28 cellular contexts compared by ENCODE assay signal in genomic region chr3:132781922-132782321, GRCh38.
"Had no signal": no experiment of that assay in that cellular context is flagged by ENCODE, and none has a peak within 500 bp of the region (broad histone marks: within the 10 kb centered on the region; RNA-seq: fewer than 3 reads in every experiment).

No MANE protein-coding gene starts in this region.

- H3K9me3 ChIP-seq: ascending aorta, breast epithelium, colonic mucosa had no signal

- H3K4me3 ChIP-seq: ascending aorta, breast epithelium, cardiac muscle cell, colonic mucosa, dorsolateral prefrontal cortex had no signal

- DNase-seq: activated CD4-positive, alpha-beta memory T cell treated with anti-CD3 and anti-CD28 coated beads, Interleukin-2, amount 10 ng/mL, durations not matched to agents 7 days and 5 days; activated CD4-positive, alpha-beta T cell treated with anti-CD3 and anti-CD28 coated beads for 36 hours; activated CD4-positive, alpha-beta T cell treated with anti-CD3 and anti-CD28 coated beads, Interleukin-2, amount 10 ng/mL, durations not matched to agents 24 days and 14 days; activated CD4-positive, alpha-beta T cell treated with anti-CD3 and anti-CD28 coated beads, Interleukin-2, amount 50 U/mL, for 4 hours; activated CD4-positive, CD25-positive, alpha-beta regulatory T cell; activated CD4-positive, CD25-positive, alpha-beta regulatory T cell treated with anti-CD3 and anti-CD28 coated beads, Interleukin-2, amount 50 U/mL, for 72 hours; activated effector memory CD4-positive, alpha-beta T cell treated with Interleukin-2 at 50 U/mL for 16 hours; activated naive CD4-positive, alpha-beta T cell treated with anti-CD3 and anti-CD28 coated beads for 36 hours; activated naive CD8-positive, alpha-beta T cell treated with anti-CD3 and anti-CD28 coated beads, Interleukin-2, amount 10 ng/mL, durations not matched to agents 7 days and 5 days; activated T-cell treated with anti-CD3 and anti-CD28 coated beads, Interleukin-2, amount 50 U/mL, for 4 hours; central memory CD4-positive, alpha-beta T cell; cerebellar nuclear complex; colonic mucosa; dorsolateral prefrontal cortex; effector memory CD4-positive, alpha-beta T cell; endodermal cell; foreskin fibroblast; head of caudate nucleus; hippocampal formation; T-helper 17 cell; T1000 had no signal

- H3K9me3 Mint-ChIP-seq: activated CD4-positive, alpha-beta memory T cell treated with anti-CD3 and anti-CD28 coated beads, Interleukin-2, amount 10 ng/mL, durations not matched to agents 7 days and 5 days; activated CD4-positive, alpha-beta T cell treated with anti-CD3 and anti-CD28 coated beads, Interleukin-2, amount 10 ng/mL, durations not matched to agents 24 days and 14 days; activated naive CD4-positive, alpha-beta T cell treated with anti-CD3 and anti-CD28 coated beads for 36 hours; activated naive CD4-positive, alpha-beta T cell treated with anti-CD3 and anti-CD28 coated beads, Interleukin-2, amount 50 U/mL, for 24 hours; activated naive CD8-positive, alpha-beta T cell treated with anti-CD3 and anti-CD28 coated beads, Interleukin-2, amount 10 ng/mL, durations not matched to agents 7 days and 5 days; activated T-cell treated with anti-CD3 and anti-CD28 coated beads, Interleukin-2, amount 50 U/mL, for 4 hours; activated T-helper 17 cell treated with anti-CD3 and anti-CD28 coated beads, Interleukin-2, amount 50 U/mL, for 72 hours; endodermal cell; T-helper 2 cell treated with Interferon-gamma antibody and Interleukin-4, amounts not matched to agents 5 μg/mL and 100 μg/mL, for 36 hours had no signal

- H3K4me1 ChIP-seq: breast epithelium, colonic mucosa had no signal

- H3K4me3 Mint-ChIP-seq: activated CD4-positive, alpha-beta memory T cell treated with anti-CD3 and anti-CD28 coated beads, Interleukin-2, amount 10 ng/mL, durations not matched to agents 7 days and 5 days; activated CD4-positive, alpha-beta T cell treated with anti-CD3 and anti-CD28 coated beads for 36 hours; activated CD4-positive, alpha-beta T cell treated with anti-CD3 and anti-CD28 coated beads, Interleukin-2, amount 10 ng/mL, durations not matched to agents 24 days and 14 days; activated naive CD4-positive, alpha-beta T cell treated with anti-CD3 and anti-CD28 coated beads for 36 hours; activated naive CD4-positive, alpha-beta T cell treated with anti-CD3 and anti-CD28 coated beads, Interleukin-2, amount 50 U/mL, for 24 hours; activated naive CD8-positive, alpha-beta T cell treated with anti-CD3 and anti-CD28 coated beads, Interleukin-2, amount 10 ng/mL, durations not matched to agents 7 days and 5 days; activated T-cell treated with anti-CD3 and anti-CD28 coated beads, Interleukin-2, amount 50 U/mL, for 4 hours; activated T-helper 17 cell treated with anti-CD3 and anti-CD28 coated beads, Interleukin-2, amount 50 U/mL, for 72 hours; brain; endodermal cell; T-helper 17 cell; T-helper 2 cell treated with Interferon-gamma antibody and Interleukin-4, amounts not matched to agents 5 μg/mL and 100 μg/mL, for 36 hours had no signal

- H3K36me3 Mint-ChIP-seq: activated naive CD4-positive, alpha-beta T cell treated with anti-CD3 and anti-CD28 coated beads, Interleukin-2, amount 50 U/mL, for 24 hours; activated naive CD8-positive, alpha-beta T cell treated with anti-CD3 and anti-CD28 coated beads, Interleukin-2, amount 10 ng/mL, durations not matched to agents 7 days and 5 days; brain had no signal

- H3K27ac ChIP-seq: ascending aorta, breast epithelium, cardiac muscle cell, colonic mucosa, dorsolateral prefrontal cortex had no signal

- H3K27ac Mint-ChIP-seq: activated CD4-positive, alpha-beta memory T cell treated with anti-CD3 and anti-CD28 coated beads, Interleukin-2, amount 10 ng/mL, durations not matched to agents 7 days and 5 days; activated CD4-positive, alpha-beta T cell treated with anti-CD3 and anti-CD28 coated beads for 36 hours; activated CD4-positive, alpha-beta T cell treated with anti-CD3 and anti-CD28 coated beads, Interleukin-2, amount 10 ng/mL, durations not matched to agents 24 days and 14 days; activated naive CD4-positive, alpha-beta T cell treated with anti-CD3 and anti-CD28 coated beads for 36 hours; activated naive CD4-positive, alpha-beta T cell treated with anti-CD3 and anti-CD28 coated beads, Interleukin-2, amount 50 U/mL, for 24 hours; activated naive CD8-positive, alpha-beta T cell treated with anti-CD3 and anti-CD28 coated beads, Interleukin-2, amount 10 ng/mL, durations not matched to agents 7 days and 5 days; activated T-helper 17 cell treated with anti-CD3 and anti-CD28 coated beads, Interleukin-2, amount 50 U/mL, for 72 hours; endodermal cell; T-helper 17 cell; T-helper 2 cell treated with Interferon-gamma antibody and Interleukin-4, amounts not matched to agents 5 μg/mL and 100 μg/mL, for 36 hours had no signal

- H3K27me3 ChIP-seq: ascending aorta, breast epithelium, cardiac muscle cell, colonic mucosa, dorsolateral prefrontal cortex had no signal

- H3K4me1 Mint-ChIP-seq: activated CD4-positive, alpha-beta memory T cell treated with anti-CD3 and anti-CD28 coated beads, Interleukin-2, amount 10 ng/mL, durations not matched to agents 7 days and 5 days; activated CD4-positive, alpha-beta T cell treated with anti-CD3 and anti-CD28 coated beads for 36 hours; activated CD4-positive, alpha-beta T cell treated with anti-CD3 and anti-CD28 coated beads, Interleukin-2, amount 10 ng/mL, durations not matched to agents 24 days and 14 days; activated naive CD4-positive, alpha-beta T cell treated with anti-CD3 and anti-CD28 coated beads, Interleukin-2, amount 50 U/mL, for 24 hours; activated T-helper 17 cell treated with anti-CD3 and anti-CD28 coated beads, Interleukin-2, amount 50 U/mL, for 72 hours; T-helper 17 cell had no signal

- H3K36me3 ChIP-seq: ascending aorta, breast epithelium, cardiac muscle cell, colonic mucosa had no signal
